2 cellular contexts compared by ENCODE assay signal in the genomic region with DNA sequence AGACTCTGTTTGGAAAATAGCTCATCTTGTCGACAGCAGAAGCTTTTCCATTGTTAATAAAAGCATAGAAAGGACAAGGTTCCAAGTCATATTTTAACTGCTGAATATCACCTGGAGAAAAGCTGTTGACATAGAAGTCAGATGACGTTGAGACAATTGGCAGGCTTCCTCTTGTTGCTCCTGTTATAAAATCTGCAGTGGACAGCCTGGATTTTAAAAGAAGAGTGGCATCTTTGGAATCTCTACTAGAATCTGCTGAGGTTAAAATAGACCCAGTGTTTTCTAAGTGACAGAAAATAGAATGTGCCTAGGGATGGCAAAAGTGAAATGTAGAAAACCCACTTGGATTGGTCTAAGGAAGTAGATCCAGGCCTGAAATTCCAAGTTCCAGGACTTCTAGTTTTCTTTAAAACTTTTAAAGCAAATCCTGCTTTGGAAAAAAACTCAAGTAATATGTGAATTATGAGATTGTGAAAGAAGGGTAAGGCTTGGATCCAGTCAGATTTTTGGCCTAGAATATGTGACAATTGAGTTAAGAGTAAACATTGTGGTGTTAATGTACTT.
TF ChIP-seq lines count a peak whose summit lies in the region.

No MANE protein-coding gene starts in this region.

TF ChIP-seq in A549, 52 proteins besides CTCF, POLR2A, EP300 and RAD21:
- TF ChIP-seq ZSCAN20 (CRISPR knock-in tag; IDR thresholded peaks at IDR 0.05) (no peak), MAZ (IDR thresholded peaks at IDR 0.05; ENCODE audit: borderline replicate concordance, low read depth, low read length) (no peak), HDAC2 (IDR thresholded peaks at IDR 0.05) (no peak), RFX5 (IDR thresholded peaks at IDR 0.05) (no peak), CBX2 (IDR thresholded peaks at IDR 0.05; ENCODE audit: borderline replicate concordance, low read depth) (no peak), FOSB (CRISPR knock-in tag; IDR thresholded peaks at IDR 0.05) (no peak), HOXB5 (CRISPR knock-in tag; IDR thresholded peaks at IDR 0.05) (no peak), USF2 (IDR thresholded peaks at IDR 0.05) (no peak), EHMT2 (IDR thresholded peaks at IDR 0.05; ENCODE audit: low read depth) (no peak), CHD4 (IDR thresholded peaks at IDR 0.05; ENCODE audit: borderline replicate concordance) (no peak), E2F6 (IDR thresholded peaks at IDR 0.05; ENCODE audit: borderline replicate concordance, low read depth) (no peak), TP53 (CRISPR knock-in tag; IDR thresholded peaks at IDR 0.05) (no peak), ESRRA (IDR thresholded peaks at IDR 0.05; ENCODE audit: borderline replicate concordance, low read length) (no peak), KDM5A (IDR thresholded peaks at IDR 0.05) (no peak), SREBF2 (IDR thresholded peaks at IDR 0.05) (no peak), POLR2AphosphoS2 (conservative IDR thresholded peaks at IDR 0.05; ENCODE audit: low read length) (no peak), NPAS2 (CRISPR knock-in tag; IDR thresholded peaks at IDR 0.05; ENCODE audit: borderline replicate concordance) (no peak)

TF ChIP-seq in endothelial cell of umbilical vein, 7 proteins besides CTCF, POLR2A, EP300 and RAD21:
- TF ChIP-seq, protein P1, sequence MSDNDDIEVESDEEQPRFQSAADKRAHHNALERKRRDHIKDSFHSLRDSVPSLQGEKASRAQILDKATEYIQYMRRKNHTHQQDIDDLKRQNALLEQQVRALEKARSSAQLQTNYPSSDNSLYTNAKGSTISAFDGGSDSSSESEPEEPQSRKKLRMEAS (IDR thresholded peaks at IDR 0.05; ENCODE audit: insufficient read depth, insufficient read length): no peak
